In the genomic region with DNA sequence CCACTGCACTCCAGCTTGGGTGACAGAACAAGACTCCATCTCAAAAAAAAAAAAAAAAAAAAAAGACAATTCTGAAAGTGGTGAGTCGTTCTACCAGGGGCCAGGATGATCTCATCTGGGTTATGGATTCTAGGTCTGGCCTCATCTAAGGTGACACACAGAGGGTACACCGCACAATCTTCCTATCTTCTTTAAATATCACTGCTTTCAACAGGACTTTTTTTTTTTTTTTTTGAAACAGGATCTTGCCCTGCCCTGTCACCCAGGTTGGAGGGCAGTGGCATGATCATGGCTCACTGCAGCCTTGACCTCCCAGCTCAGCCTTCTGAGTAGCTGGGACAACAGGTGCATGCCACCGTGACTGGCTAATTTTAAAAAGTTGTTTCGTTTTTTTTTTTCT, we compare ENCODE assay signal across 1 cellular context.
TF ChIP-seq lines count a peak whose summit lies in the region.

No MANE protein-coding gene starts in this region.

TF ChIP-seq in HEK293, 187 proteins besides CTCF, POLR2A, EP300 and RAD21 (continued from another document):
- no peak for TF ChIP-seq ZBTB26 (tag by site-specific recombination; optimal IDR thresholded peaks at IDR 0.05)
- TF ChIP-seq ZNF19 (tag by site-specific recombination; IDR thresholded peaks at IDR 0.05; ENCODE audit: low read depth), result no peak
- TF ChIP-seq ZNF366 (tag by site-specific recombination; conservative IDR thresholded peaks at IDR 0.05), result 0 out of 2 replicates have a peak, but pooled peaks have one; percentile 12
- TF ChIP-seq ZNF791 (tag by site-specific recombination; IDR thresholded peaks at IDR 0.05), result no peak
- no peak for TF ChIP-seq ZNF704 (tag by site-specific recombination; IDR thresholded peaks at IDR 0.05)
- no peak for TF ChIP-seq ZNF211 (tag by site-specific recombination; IDR thresholded peaks at IDR 0.05; ENCODE audit: low read depth)
- no peak for TF ChIP-seq ZNF266 (tag by site-specific recombination; IDR thresholded peaks at IDR 0.05; ENCODE audit: low read depth)
- TF ChIP-seq ZBTB1 (tag by site-specific recombination; IDR thresholded peaks at IDR 0.05), result no peak
- no peak for TF ChIP-seq ZNF660 (tag by site-specific recombination; IDR thresholded peaks at IDR 0.05)
- no peak for TF ChIP-seq SCRT1 (tag by site-specific recombination; IDR thresholded peaks at IDR 0.05; ENCODE audit: borderline replicate concordance)
- TF ChIP-seq HOXD13 (CRISPR knock-in tag; IDR thresholded peaks at IDR 0.05; ENCODE audit: borderline replicate concordance), result no peak
- TF ChIP-seq ZNF777 (tag by site-specific recombination; IDR thresholded peaks at IDR 0.05; ENCODE audit: borderline replicate concordance), result no peak
- TF ChIP-seq ZNF37A (tag by site-specific recombination; IDR thresholded peaks at IDR 0.05), result no peak
- TF ChIP-seq ZBTB21 (tag by site-specific recombination; IDR thresholded peaks at IDR 0.05), result no peak
- TF ChIP-seq ZNF433 (tag by site-specific recombination; IDR thresholded peaks at IDR 0.05; ENCODE audit: low read depth), result no peak
- TF ChIP-seq ZNF629 (tag by site-specific recombination; IDR thresholded peaks at IDR 0.05), result no peak
- TF ChIP-seq ZNF223 (tag by site-specific recombination; IDR thresholded peaks at IDR 0.05), result no peak
- no peak for TF ChIP-seq ZNF394 (tag by site-specific recombination; IDR thresholded peaks at IDR 0.05; ENCODE audit: borderline replicate concordance)
- TF ChIP-seq GLI2 (tag by site-specific recombination; IDR thresholded peaks at IDR 0.05; ENCODE audit: borderline replicate concordance, low read depth), result no peak
- TF ChIP-seq GLIS1 (tag by site-specific recombination; IDR thresholded peaks at IDR 0.05), result no peak
- TF ChIP-seq, protein P1, sequence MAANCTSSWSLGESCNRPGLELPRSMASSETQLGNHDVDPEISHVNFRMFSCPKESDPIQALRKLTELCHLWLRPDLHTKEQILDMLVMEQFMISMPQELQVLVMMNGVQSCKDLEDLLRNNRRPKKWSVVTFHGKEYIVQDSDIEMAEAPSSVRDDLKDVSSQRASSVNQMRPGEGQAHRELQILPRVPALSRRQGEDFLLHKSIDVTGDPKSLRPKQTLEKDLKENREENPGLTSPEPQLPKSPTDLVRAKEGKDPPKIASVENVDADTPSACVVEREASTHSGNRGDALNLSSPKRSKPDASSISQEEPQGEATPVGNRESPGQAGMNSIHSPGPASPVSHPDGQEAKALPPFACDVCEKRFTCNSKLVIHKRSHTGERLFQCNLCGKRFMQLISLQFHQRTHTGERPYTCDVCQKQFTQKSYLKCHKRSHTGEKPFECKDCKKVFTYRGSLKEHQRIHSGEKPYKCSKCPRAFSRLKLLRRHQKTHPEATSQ (tag by site-specific recombination; IDR thresholded peaks at IDR 0.05), result no peak
- TF ChIP-seq ZNF658 (tag by site-specific recombination; IDR thresholded peaks at IDR 0.05), result no peak
- no peak for TF ChIP-seq ZNF324 (tag by site-specific recombination; IDR thresholded peaks at IDR 0.05)
- TF ChIP-seq MYNN (tag by site-specific recombination; IDR thresholded peaks at IDR 0.05; ENCODE audit: borderline replicate concordance), result no peak
- TF ChIP-seq ZNF362 (tag by site-specific recombination; IDR thresholded peaks at IDR 0.05), result peak; percentile 69; the same call in 1 of the 2 replicates
- TF ChIP-seq ZNF311 (tag by site-specific recombination; IDR thresholded peaks at IDR 0.05; ENCODE audit: borderline replicate concordance), result no peak
- no peak for TF ChIP-seq GFI1B (tag by site-specific recombination; IDR thresholded peaks at IDR 0.05)
- TF ChIP-seq ZNF596 (tag by site-specific recombination; IDR thresholded peaks at IDR 0.05), result no peak
